8 cellular contexts compared by ENCODE assay signal in the genomic region with DNA sequence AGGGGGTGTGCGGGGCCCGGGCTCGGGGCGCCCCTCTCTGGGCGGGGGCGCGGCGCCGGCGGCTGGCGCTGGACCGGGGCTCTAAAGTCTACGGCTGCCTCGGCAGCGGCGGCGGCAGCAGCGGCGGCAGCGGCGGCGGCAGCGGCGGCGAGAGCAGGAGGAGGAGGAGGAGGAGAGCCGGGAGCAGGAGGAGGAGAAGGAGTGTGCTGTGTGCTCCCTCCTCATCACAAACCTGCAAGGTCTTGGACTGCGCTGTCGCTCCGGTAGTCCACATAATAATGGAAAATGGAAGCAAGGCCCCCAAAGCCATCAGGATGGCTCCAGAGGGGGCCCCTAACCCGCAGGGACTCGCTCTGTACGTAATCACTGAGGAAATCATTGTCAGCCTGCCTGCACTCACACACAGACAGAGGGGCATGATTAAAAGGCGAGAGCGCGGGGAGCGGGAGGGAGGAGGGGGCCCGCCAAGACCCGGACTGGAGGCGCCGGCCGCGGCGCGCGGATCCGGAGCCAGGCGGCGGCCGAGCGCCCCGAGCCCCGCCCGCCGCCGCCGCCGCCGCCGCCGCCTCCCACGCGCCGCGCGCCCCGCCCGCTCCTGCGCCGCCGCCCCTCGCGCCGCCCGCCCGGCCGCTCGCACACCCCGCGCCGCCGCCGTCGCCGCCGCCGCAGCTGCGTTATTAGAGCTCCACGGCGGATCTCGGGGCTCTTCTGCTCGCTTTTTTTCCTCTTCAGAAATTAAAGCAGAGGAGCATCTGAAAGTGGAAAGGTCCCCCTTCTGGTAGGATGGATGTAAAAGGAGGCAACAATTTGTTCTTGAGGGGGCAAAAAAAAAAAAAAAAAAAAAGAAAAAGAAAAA. TPM values are rescaled to one million over a fixed set of nuclear protein-coding genes. Genes with fewer than 3 reads are reported as not detected.
DNase-seq lines count a peak whose midpoint lies in the region; ATAC-seq and TF ChIP-seq lines count a peak whose summit lies in the region.

Gene ZNF521, minus strand, starts transcription at position 394 of the 856 bp plus-strand sequence. CDS start 1,220 bp downstream, outside the sequence.

- H3K4me1 Mint-ChIP-seq in Calu3 (ENCODE audit: low read depth, unreplicated experiment), result no peaks in the 10 kb centered on the region

- intact Hi-C loops in Calu3 (cut with micrococcal nuclease; ENCODE audit: unreplicated experiment), result no loop called here

- H3K4me3 Mint-ChIP-seq in Calu3 (ENCODE audit: low read depth, unreplicated experiment), result peak within 1 kb of the TSS; percentile 70

- no TSS peak for BruUV-seq in Calu3 (replicated peaks; lab: Mats Ljungman, UMichigan)

- no peak within 1 kb of the TSS for H3K27ac Mint-ChIP-seq in Calu3 (ENCODE audit: unreplicated experiment)

- peaks cover 19% of the 10 kb centered on the region for H3K27me3 Mint-ChIP-seq in Calu3 (ENCODE audit: unreplicated experiment)

- peak; percentile 63 for ATAC-seq in GM21515 (IDR thresholded peaks at IDR 0.05; ENCODE audit: unreplicated experiment)

- peaks cover 14% of the 10 kb centered on the region for H3K36me3 Mint-ChIP-seq in Calu3 (ENCODE audit: insufficient read depth, unreplicated experiment)

- no peak for TF ChIP-seq CTCF in Calu3 (IDR thresholded peaks at IDR 0.05; ENCODE audit: unreplicated experiment)

- H3K9me3 Mint-ChIP-seq in Calu3 (ENCODE audit: low read depth, unreplicated experiment), result peaks cover 4% of the 10 kb centered on the region

- CTCF ChIA-PET in Calu3 (lab: Charles Lee), result interaction anchor here (0.6 to 0.7 kb wide), 3 partner anchors 390 to 699 kb away, joined by 3 to 10 read pairs (median 7); no protein-coding TSS in a partner anchor

- DNase-seq in Calu3 (peak; percentile 69), HuH-7 (ENCODE audit: low spot score) (peak; percentile 38), OCI-M1 (lab: John Stamatoyannopoulos, UW) (peak; percentile 93), fibroblast of peridontal ligament (ENCODE audit: extremely low read depth) (peak; percentile 92), myocyte (ENCODE audit: low read depth) (peak; percentile 93), stromal cell of bone marrow (ENCODE audit: low read depth) (peak; percentile 83)
- DNase-seq in activated gamma-delta T cell treated with anti-CD3 and anti-CD28 coated beads, Interleukin-2, amount 50 U/mL, for 16 hours (ENCODE audit: low read depth), result peak; percentile 24

RNA-seq across cellular contexts. Expression of gene ZNF521, which starts in this region (rescaled TPM):
- total RNA-seq in Calu3 (2022), result 0.07 TPM in 1 of 2 replicates, not detected in the other
- total RNA-seq in myocyte, result 27.2 and 40.5 TPM in 2 replicates
- 11.9 TPM for polyA plus RNA-seq in myocyte (2012)

Comparison
In these comparisons a context has a peak if more than half of its experiments do, and no peak if none do; other contexts are left out.
1. Peak in every context shown above with its lines: DNase-seq and ATAC-seq.
2. RNA of gene ZNF521 (total RNA-seq): 27.2 to 40.5 TPM in myocyte; 0.07 TPM in Calu3; every median in the first group is over 10 times any median in the second.
3. Peak in DNase-seq in Calu3; RNA of the gene not detected or under 1 TPM.
4. DNase-seq: peak in every context shown above with its lines; median percentile 93 in OCI-M1; 93 in myocyte; 92 in fibroblast of peridontal ligament; 83 in stromal cell of bone marrow; 69 in Calu3; 38 in HuH-7; 24 in activated gamma-delta T cell treated with anti-CD3 and anti-CD28 coated beads, Interleukin-2, amount 50 U/mL, for 16 hours.